In genomic region chr4:71004281-71004851, GRCh38 we compare ENCODE assay signal across 8 cellular contexts. TPM values are rescaled to one million over a fixed set of nuclear protein-coding genes. Genes with fewer than 3 reads are reported as not detected.
DNase-seq lines count a peak whose midpoint lies in the region; ATAC-seq lines count a peak whose summit lies in the region.

No MANE protein-coding gene starts in this region.

- peak; percentile 42 for ATAC-seq in GM19035 (IDR thresholded peaks at IDR 0.05; ENCODE audit: unreplicated experiment)

- peak overlapping the region; percentile 33 for H3K4me3 ChIP-seq in Jurkat, Clone E6-1 (ENCODE audit: low read length)

- peak; percentile 92 for DNase-seq in Jurkat, Clone E6-1 (ENCODE audit: low read depth, low spot score)
- peak; percentile 59 for DNase-seq in activated T-cell treated with anti-CD3 and anti-CD28 coated beads, Interleukin-2, amount 50 U/mL, for 48 hours
- peak; percentile 57 for DNase-seq in stimulated activated CD4-positive, alpha-beta T cell treated with anti-CD3 and anti-CD28 coated beads, Interleukin-4, amount 100 ng/mL, for 1 hour
- DNase-seq in NCI-H1092 (lab: John Stamatoyannopoulos, UW): no peak
- no peak for DNase-seq in HT-29 (ENCODE audit: low spot score)
- no peak for DNase-seq in C1 segment of cervical spinal cord (lab: John Stamatoyannopoulos, UW)
- DNase-seq in mucosa of gallbladder (ENCODE audit: low spot score): no peak

RNA-seq across cellular contexts. Expression of gene DCK, which starts 10.9 kb away (rescaled TPM):
- polyA plus RNA-seq in Jurkat, Clone E6-1 (2012; ENCODE audit: insufficient read depth, insufficient read length): 61.2 TPM
- 12.0 and 16.9 TPM in 2 replicates for total RNA-seq in HT-29 (2014; rRNA removed; shearing (Covaris generic))
- total RNA-seq in mucosa of gallbladder: 14.0 TPM

Comparison
In these comparisons a context has a peak if more than half of its experiments do, and no peak if none do; other contexts are left out.
1. DNase-seq: peak in Jurkat, Clone E6-1 (single experiment), activated T-cell treated with anti-CD3 and anti-CD28 coated beads, Interleukin-2, amount 50 U/mL, for 48 hours (2 of 2) and stimulated activated CD4-positive, alpha-beta T cell treated with anti-CD3 and anti-CD28 coated beads, Interleukin-4, amount 100 ng/mL, for 1 hour (single experiment); none in NCI-H1092 (single experiment), HT-29 (single experiment), C1 segment of cervical spinal cord (0 of 14) and mucosa of gallbladder (single experiment).